ENCODE assay signal across 1 cellular context in genomic region chr17:47894498-47895253, GRCh38.
TF ChIP-seq lines count a peak whose summit lies in the region.

No MANE protein-coding gene starts in this region.

TF ChIP-seq in HepG2, 621 proteins besides CTCF, POLR2A, EP300 and RAD21:
- TF ChIP-seq ZNF816 (CRISPR knock-in tag; IDR thresholded peaks at IDR 0.05; ENCODE audit: borderline replicate concordance) (0 out of 2 replicates have a peak, but pooled peaks have one; percentile 25), ZNF724P (CRISPR knock-in tag; IDR thresholded peaks at IDR 0.05; ENCODE audit: borderline replicate concordance) (0 out of 2 replicates have a peak, but pooled peaks have one; percentile 6), GATAD2A (CRISPR knock-in tag; IDR thresholded peaks at IDR 0.05) (no peak), ZC3H4 (CRISPR knock-in tag; IDR thresholded peaks at IDR 0.05; ENCODE audit: borderline replicate concordance) (peak; percentile 18; the same call in 1 of the 2 replicates), TOPORS (CRISPR knock-in tag; IDR thresholded peaks at IDR 0.05) (no peak)
TF ChIP-seq in HepG2: peak in this region for 3.
